9 cellular contexts compared by ENCODE assay signal in the genomic region with DNA sequence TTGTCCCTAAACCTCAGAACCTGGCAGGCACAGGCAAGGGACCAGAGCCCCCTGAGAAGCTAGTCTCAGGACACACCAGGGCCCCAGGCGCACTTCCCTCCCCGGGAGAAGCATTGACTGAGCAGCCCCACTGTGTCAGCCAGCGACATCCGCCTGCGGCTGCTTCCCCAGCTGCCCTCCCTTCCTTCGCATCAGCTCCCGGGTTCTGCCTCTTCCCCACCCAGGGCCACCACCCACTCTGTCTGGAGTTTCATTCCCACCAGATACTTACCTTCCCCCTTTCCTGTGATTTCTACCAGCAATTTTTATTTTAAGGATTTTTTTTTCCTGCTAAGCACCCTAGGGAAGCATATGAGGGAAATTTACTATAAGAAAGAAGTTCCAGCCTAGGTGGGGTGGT.
DNase-seq lines count a peak whose midpoint lies in the region; ATAC-seq lines count a peak whose summit lies in the region.
"Had no signal": no experiment of that assay in that cellular context is flagged by ENCODE, and none has a peak within 500 bp of the region (broad histone marks: within the 10 kb centered on the region; RNA-seq: fewer than 3 reads in every experiment).

No MANE protein-coding gene starts in this region.

- H3K4me3 ChIP-seq in mesendoderm (ENCODE audit: low read length) = no peak overlapping the region

- no peaks in the 10 kb centered on the region for H3K27me3 Mint-ChIP-seq in dendritic cell treated with granulocyte-macrophage colony-stimulating factor and Interleukin-4, amounts not matched to agents 40 ng/mL and 50 ng/mL, for 4 days

- H3K27ac ChIP-seq in mesendoderm (ENCODE audit: low read depth, low read length) (peak overlapping the region; percentile 74), temporal lobe (ENCODE audit: low read depth, low read length) (peak overlapping the region; percentile 73)

- no peak overlapping the region for H3K23ac ChIP-seq in mesendoderm (ENCODE audit: low read length)

- peak overlapping the region; percentile 79 for H2BK5ac ChIP-seq in mesendoderm (ENCODE audit: low read length)

- H3K9me3 Mint-ChIP-seq in dendritic cell treated with granulocyte-macrophage colony-stimulating factor and Interleukin-4, amounts not matched to agents 40 ng/mL and 50 ng/mL, for 4 days = no peaks in the 10 kb centered on the region

- H3K4ac ChIP-seq in mesendoderm (ENCODE audit: low read depth, low read length) = no peak overlapping the region

- H3K27ac Mint-ChIP-seq in dendritic cell treated with granulocyte-macrophage colony-stimulating factor and Interleukin-4, amounts not matched to agents 40 ng/mL and 50 ng/mL, for 4 days = peak overlapping the region; percentile 89

- H3K36me3 ChIP-seq in mesendoderm (ENCODE audit: control insufficient read depth, insufficient read depth, low read length) = no peaks in the 10 kb centered on the region

- WGBS in mesendoderm (ENCODE audit: extremely low coverage, insufficient coverage, low lambda C conversion rate) = no CpG with 5 or more reads among the region's 7 CpGs

- no peak overlapping the region for H4K5ac ChIP-seq in mesendoderm (ENCODE audit: low read length)

- H3K36me3 Mint-ChIP-seq in dendritic cell treated with granulocyte-macrophage colony-stimulating factor and Interleukin-4, amounts not matched to agents 40 ng/mL and 50 ng/mL, for 4 days (ENCODE audit: low read depth) = no peaks in the 10 kb centered on the region

- no peak overlapping the region for H3K4me2 ChIP-seq in mesendoderm (ENCODE audit: low read length)

- H4K8ac ChIP-seq in mesendoderm (ENCODE audit: low read depth, low read length) = no peak overlapping the region

- peak overlapping the region; percentile 64 for H2BK120ac ChIP-seq in mesendoderm (ENCODE audit: low read depth, low read length)

- peaks cover 10% of the 10 kb centered on the region for H3K4me1 ChIP-seq in mesendoderm (ENCODE audit: control insufficient read depth, low read depth, low read length)

- H3K9ac ChIP-seq in mesendoderm (ENCODE audit: low read length) = peak overlapping the region; percentile 39

- ATAC-seq in GM18498 (IDR thresholded peaks at IDR 0.05; ENCODE audit: unreplicated experiment) = no peak

- H2AK5ac ChIP-seq in mesendoderm (ENCODE audit: low read length) = no peak overlapping the region

- H3K27me3 ChIP-seq in mesendoderm (ENCODE audit: insufficient read depth, low read length, poor library complexity) = no peaks in the 10 kb centered on the region

- H2BK15ac ChIP-seq in mesendoderm (replicated peaks; ENCODE audit: low read depth) = no peak overlapping the region

- H3K4me3 Mint-ChIP-seq in dendritic cell treated with granulocyte-macrophage colony-stimulating factor and Interleukin-4, amounts not matched to agents 40 ng/mL and 50 ng/mL, for 4 days = peak overlapping the region; percentile 71

- H3K4me1 Mint-ChIP-seq in dendritic cell treated with granulocyte-macrophage colony-stimulating factor and Interleukin-4, amounts not matched to agents 40 ng/mL and 50 ng/mL, for 4 days (ENCODE audit: low read depth) = peaks cover 86% of the 10 kb centered on the region

- peak overlapping the region; percentile 42 for H3K18ac ChIP-seq in mesendoderm (ENCODE audit: low read length)

- DNase-seq in Kasumi-1 (lab: John Stamatoyannopoulos, UW) = peak; percentile 62 to 73
- no peak for DNase-seq in mesendoderm
- DNase-seq in NCI-H128 (lab: John Stamatoyannopoulos, UW; ENCODE audit: unreplicated experiment) = no peak
- DNase-seq in mesenteric fat pad (ENCODE audit: low spot score) = no peak
- DNase-seq in activated CD4-positive, alpha-beta T cell treated with anti-CD3 and anti-CD28 coated beads for 48 hours = no peak
- DNase-seq: NCI-H345 had no signal

- H3K79me2 ChIP-seq in mesendoderm (ENCODE audit: control insufficient read depth, insufficient read depth, low read length) = no peaks in the 10 kb centered on the region

- peak overlapping the region; percentile 81 for H3K56ac ChIP-seq in mesendoderm (ENCODE audit: low read length)

- no peaks in the 10 kb centered on the region for H3K79me1 ChIP-seq in mesendoderm (ENCODE audit: low read length)

- intact Hi-C loops in dendritic cell treated with granulocyte-macrophage colony-stimulating factor and Interleukin-4, amounts not matched to agents 40 ng/mL and 50 ng/mL, for 4 days (cut with micrococcal nuclease) = loop anchor here (10.0 kb wide), 1 partner anchor 393 kb away; no protein-coding TSS in a partner anchor

Comparison
In these comparisons a context has a peak if more than half of its experiments do, and no peak if none do; other contexts are left out.
1. DNase-seq: peak in Kasumi-1 (2 of 2); none in mesendoderm (single experiment), NCI-H128 (single experiment), mesenteric fat pad (single experiment) and activated CD4-positive, alpha-beta T cell treated with anti-CD3 and anti-CD28 coated beads for 48 hours (single experiment).